Comparison of ENCODE assay signal across 8 cellular contexts in genomic region chr17:79042421-79043190, GRCh38. TPM values are rescaled to one million over a fixed set of nuclear protein-coding genes. Genes with fewer than 3 reads are reported as not detected.
A peak's percentile ranks its signal among the peaks of the same experiment; 100 is the strongest.
DNase-seq lines count a peak whose midpoint lies in the region; ATAC-seq, FAIRE-seq and TF ChIP-seq lines count a peak whose summit lies in the region.

No MANE protein-coding gene starts in this region.

- H3K27ac ChIP-seq in 22Rv1 (no peak overlapping the region), trophoblast cell (ENCODE audit: low read depth, low read length) (no peak overlapping the region)

- no peak overlapping the region for H3K4me2 ChIP-seq in trophoblast cell (ENCODE audit: low read length)

- peak overlapping the region; percentile 23 for H3K23ac ChIP-seq in trophoblast cell (ENCODE audit: low read length)

- H4K91ac ChIP-seq in trophoblast cell (ENCODE audit: low read depth, low read length), result no peak overlapping the region

- no peaks in the 10 kb centered on the region for H3K36me3 ChIP-seq in trophoblast cell (ENCODE audit: control insufficient read depth in 1 of 2, insufficient read depth in 2 of 2, low read length in 2 of 2)

- no peak overlapping the region for H2BK120ac ChIP-seq in trophoblast cell (ENCODE audit: insufficient read depth, low read length, poor library complexity)

- H3K9me3 ChIP-seq in trophoblast cell (ENCODE audit: insufficient read depth, low read depth, low read length), result peaks cover 9% of the 10 kb centered on the region

- H2BK12ac ChIP-seq in trophoblast cell (ENCODE audit: low read length), result no peak overlapping the region

- H3K9ac ChIP-seq in trophoblast cell (ENCODE audit: low read length), result no peak overlapping the region

- no CpG with 5 or more reads among the region's 13 CpGs for WGBS in trophoblast cell (ENCODE audit: extremely low coverage, insufficient coverage, insufficient read length)

- H3K4me1 ChIP-seq in trophoblast cell (ENCODE audit: control insufficient read depth in 1 of 2, insufficient read depth in 2 of 2, low read length in 2 of 2), result no peaks in the 10 kb centered on the region

- H3K27me3 ChIP-seq in trophoblast cell (ENCODE audit: insufficient read depth, low read length), result no peaks in the 10 kb centered on the region

- H4K12ac ChIP-seq in trophoblast cell (ENCODE audit: low read depth, low read length), result no peak overlapping the region

- no peak overlapping the region for H2AK5ac ChIP-seq in trophoblast cell (ENCODE audit: low read length)

- peak; percentile 73 for TF ChIP-seq CTCF in 22Rv1 (IDR thresholded peaks at IDR 0.05)
- TF ChIP-seq CTCF in GM13977 (IDR thresholded peaks at IDR 0.05; ENCODE audit: extremely low read depth, insufficient read depth, missing control alignments), result peak; percentile 85
- TF ChIP-seq CTCF in fibroblast of pulmonary artery (IDR thresholded peaks at IDR 0.05; ENCODE audit: low read length, missing control alignments), result peak; percentile 95

- no peak overlapping the region for H3K4me3 ChIP-seq in fibroblast of pulmonary artery (replicated peaks; ENCODE audit: low read depth, low read length)
- H3K4me3 ChIP-seq in trophoblast cell (ENCODE audit: low read depth, low read length), result no peak overlapping the region

- DNase-seq in GM13977 (ENCODE audit: low spot score) (peak; percentile 82), fibroblast of pulmonary artery (ENCODE audit: low read depth) (peak; percentile 75), trophoblast cell (peak; percentile 35 to 86), urothelium cell line (ENCODE audit: low spot score) (peak; percentile 79)
- DNase-seq in activated T-cell treated with anti-CD3 and anti-CD28 coated beads, Interleukin-2, amount 50 U/mL, for 48 hours, result peak; percentile 78 to 83

- H3K4ac ChIP-seq in trophoblast cell (ENCODE audit: low read depth, low read length), result no peak overlapping the region

- H3K18ac ChIP-seq in trophoblast cell (ENCODE audit: low read length), result no peak overlapping the region

- H3K14ac ChIP-seq in trophoblast cell (ENCODE audit: low read length), result no peak overlapping the region

- no peaks in the 10 kb centered on the region for H3K79me2 ChIP-seq in trophoblast cell (ENCODE audit: control insufficient read depth, insufficient read depth, low read length, poor library complexity)

- ATAC-seq in GM21360 (IDR thresholded peaks at IDR 0.05; ENCODE audit: unreplicated experiment), result no peak

- no peak overlapping the region for H2AFZ ChIP-seq in trophoblast cell (ENCODE audit: insufficient read depth, low read length, poor library complexity)

- no peak for FAIRE-seq in urothelium cell line (lab: Jason Lieb, UNC)

- in situ Hi-C loops in GM13977 (cut with MboI; ENCODE audit: low pct_unique_long_range_greater_than_20kb, low sequenced_read_pairs, unreplicated experiment), result no loop called here

- no peak overlapping the region for H2BK5ac ChIP-seq in trophoblast cell (ENCODE audit: low read depth, low read length, poor library complexity)

- no peaks in the 10 kb centered on the region for H3K79me1 ChIP-seq in trophoblast cell (ENCODE audit: low read length)

- H4K8ac ChIP-seq in trophoblast cell (ENCODE audit: low read depth, low read length), result no peak overlapping the region

TF ChIP-seq in PFSK-1, 5 proteins besides CTCF, POLR2A, EP300 and RAD21:
- no peak for TF ChIP-seq REST (IDR thresholded peaks at IDR 0.05; ENCODE audit: insufficient read depth in 1 of 2, low read depth in 2 of 2, low read length in 2 of 2)
- TF ChIP-seq TAF1 (IDR thresholded peaks at IDR 0.05; ENCODE audit: borderline replicate concordance, insufficient read depth, low read length), result no peak
- peak; percentile 22 for TF ChIP-seq FOXP2 (optimal IDR thresholded peaks at IDR 0.05; ENCODE audit: borderline replicate concordance, extremely low read depth, extremely low read length, insufficient read depth)
- TF ChIP-seq SIN3A (IDR thresholded peaks at IDR 0.05; ENCODE audit: borderline replicate concordance, insufficient read depth, low read length), result no peak

RNA-seq across cellular contexts. Expression of gene C1QTNF1, which starts 18.6 kb away (rescaled TPM):
- not detected for polyA plus RNA-seq in PFSK-1 (2012; ENCODE audit: insufficient read length, low read depth)
- polyA plus RNA-seq in trophoblast cell (2013), result 11.5 and 12.7 TPM in 2 replicates

RNA-seq across cellular contexts. Expression of gene ENGASE, which starts 32.0 kb away (rescaled TPM):
- polyA plus RNA-seq in PFSK-1 (2012; ENCODE audit: insufficient read length, low read depth), result 18.3 TPM
- polyA plus RNA-seq in trophoblast cell (2013), result 18.7 and 18.8 TPM in 2 replicates

RNA-seq across cellular contexts. Expression of gene CANT1, which starts 33.0 kb away (rescaled TPM):
- polyA plus RNA-seq in PFSK-1 (2012; ENCODE audit: insufficient read length, low read depth), result 107 TPM
- 60.8 and 62.9 TPM in 2 replicates for polyA plus RNA-seq in trophoblast cell (2013)
